Comparison of ENCODE assay signal across 4 cellular contexts in the genomic region with DNA sequence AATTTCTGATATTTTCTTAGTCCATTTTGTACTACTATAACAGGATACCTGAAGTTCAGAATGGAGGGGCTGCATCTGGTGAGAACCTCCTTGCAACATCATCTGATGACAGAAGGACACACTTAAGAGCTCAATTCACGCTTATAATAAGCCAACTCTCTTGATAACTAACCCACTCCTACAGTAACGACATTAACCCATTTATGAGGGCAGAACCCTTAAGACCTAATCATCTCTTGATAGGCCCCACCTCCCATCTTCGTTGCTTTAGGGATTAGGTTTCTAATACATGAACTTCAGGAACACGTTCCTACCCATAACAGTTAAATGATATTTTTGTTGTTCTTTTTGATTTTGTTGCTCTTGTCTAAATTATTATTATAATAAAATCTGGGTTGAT.
A peak's percentile ranks its signal among the peaks of the same experiment; 100 is the strongest.
TF ChIP-seq lines count a peak whose summit lies in the region.

No MANE protein-coding gene starts in this region.

TF ChIP-seq in SK-N-SH treated with all-trans-retinoic acid at 6 μM for 48 hours, 23 proteins besides CTCF, POLR2A, EP300 and RAD21:
- TF ChIP-seq SNAI2 (CRISPR knock-in tag; IDR thresholded peaks at IDR 0.05) (no peak), ZFP3 (CRISPR knock-in tag; IDR thresholded peaks at IDR 0.05) (peak; percentile 63; the same call in 1 of the 2 replicates)

TF ChIP-seq in SK-N-SH, 30 proteins besides CTCF, POLR2A, EP300 and RAD21:
- no peak for TF ChIP-seq TEAD4 (IDR thresholded peaks at IDR 0.05; ENCODE audit: borderline replicate concordance, insufficient read depth)
- TF ChIP-seq, protein P1, sequence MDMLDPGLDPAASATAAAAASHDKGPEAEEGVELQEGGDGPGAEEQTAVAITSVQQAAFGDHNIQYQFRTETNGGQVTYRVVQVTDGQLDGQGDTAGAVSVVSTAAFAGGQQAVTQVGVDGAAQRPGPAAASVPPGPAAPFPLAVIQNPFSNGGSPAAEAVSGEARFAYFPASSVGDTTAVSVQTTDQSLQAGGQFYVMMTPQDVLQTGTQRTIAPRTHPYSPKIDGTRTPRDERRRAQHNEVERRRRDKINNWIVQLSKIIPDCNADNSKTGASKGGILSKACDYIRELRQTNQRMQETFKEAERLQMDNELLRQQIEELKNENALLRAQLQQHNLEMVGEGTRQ (IDR thresholded peaks at IDR 0.05; ENCODE audit: borderline replicate concordance, low read depth, low read length) = no peak
- no peak for TF ChIP-seq JUND (IDR thresholded peaks at IDR 0.05)
- no peak for TF ChIP-seq POLR2AphosphoS5 (IDR thresholded peaks at IDR 0.05; ENCODE audit: low read depth, low read length)
- TF ChIP-seq, protein P2, sequence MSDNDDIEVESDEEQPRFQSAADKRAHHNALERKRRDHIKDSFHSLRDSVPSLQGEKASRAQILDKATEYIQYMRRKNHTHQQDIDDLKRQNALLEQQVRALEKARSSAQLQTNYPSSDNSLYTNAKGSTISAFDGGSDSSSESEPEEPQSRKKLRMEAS (IDR thresholded peaks at IDR 0.05; ENCODE audit: low read depth) = no peak
- TF ChIP-seq, protein P3, sequence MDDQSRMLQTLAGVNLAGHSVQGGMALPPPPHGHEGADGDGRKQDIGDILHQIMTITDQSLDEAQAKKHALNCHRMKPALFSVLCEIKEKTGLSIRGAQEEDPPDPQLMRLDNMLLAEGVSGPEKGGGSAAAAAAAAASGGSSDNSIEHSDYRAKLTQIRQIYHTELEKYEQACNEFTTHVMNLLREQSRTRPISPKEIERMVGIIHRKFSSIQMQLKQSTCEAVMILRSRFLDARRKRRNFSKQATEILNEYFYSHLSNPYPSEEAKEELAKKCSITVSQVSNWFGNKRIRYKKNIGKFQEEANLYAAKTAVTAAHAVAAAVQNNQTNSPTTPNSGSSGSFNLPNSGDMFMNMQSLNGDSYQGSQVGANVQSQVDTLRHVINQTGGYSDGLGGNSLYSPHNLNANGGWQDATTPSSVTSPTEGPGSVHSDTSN (IDR thresholded peaks at IDR 0.05) = no peak

TF ChIP-seq in HCT116, 20 proteins besides CTCF, POLR2A, EP300 and RAD21:
- TF ChIP-seq YY1 (IDR thresholded peaks at IDR 0.05; ENCODE audit: extremely low read depth, insufficient replicate concordance, low read depth, low read length) = no peak
TF ChIP-seq in HCT116: peak in this region for 0.

TF ChIP-seq in K562, 482 proteins besides CTCF, POLR2A, EP300 and RAD21:
- TF ChIP-seq HDAC8 (tag; IDR thresholded peaks at IDR 0.05) (no peak), KLF1 (tag; IDR thresholded peaks at IDR 0.05) (no peak)
- TF ChIP-seq, protein P4, sequence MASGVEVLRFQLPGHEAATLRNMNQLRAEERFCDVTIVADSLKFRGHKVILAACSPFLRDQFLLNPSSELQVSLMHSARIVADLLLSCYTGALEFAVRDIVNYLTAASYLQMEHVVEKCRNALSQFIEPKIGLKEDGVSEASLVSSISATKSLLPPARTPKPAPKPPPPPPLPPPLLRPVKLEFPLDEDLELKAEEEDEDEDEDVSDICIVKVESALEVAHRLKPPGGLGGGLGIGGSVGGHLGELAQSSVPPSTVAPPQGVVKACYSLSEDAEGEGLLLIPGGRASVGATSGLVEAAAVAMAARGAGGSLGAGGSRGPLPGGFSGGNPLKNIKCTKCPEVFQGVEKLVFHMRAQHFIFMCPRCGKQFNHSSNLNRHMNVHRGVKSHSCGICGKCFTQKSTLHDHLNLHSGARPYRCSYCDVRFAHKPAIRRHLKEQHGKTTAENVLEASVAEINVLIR (CRISPR knock-in tag; IDR thresholded peaks at IDR 0.05) = no peak
- TF ChIP-seq, protein P5, sequence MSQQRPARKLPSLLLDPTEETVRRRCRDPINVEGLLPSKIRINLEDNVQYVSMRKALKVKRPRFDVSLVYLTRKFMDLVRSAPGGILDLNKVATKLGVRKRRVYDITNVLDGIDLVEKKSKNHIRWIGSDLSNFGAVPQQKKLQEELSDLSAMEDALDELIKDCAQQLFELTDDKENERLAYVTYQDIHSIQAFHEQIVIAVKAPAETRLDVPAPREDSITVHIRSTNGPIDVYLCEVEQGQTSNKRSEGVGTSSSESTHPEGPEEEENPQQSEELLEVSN (IDR thresholded peaks at IDR 0.05; ENCODE audit: borderline replicate concordance in 1 of 2, extremely low read depth in 1 of 2, insufficient read depth in 1 of 2, insufficient read length in 1 of 2, low read depth in 1 of 2, low read length in 1 of 2, poor library complexity in 1 of 2, severe bottlenecking in 1 of 2) = no peak
